Comparison of ENCODE assay signal across 30 cellular contexts in the genomic region with DNA sequence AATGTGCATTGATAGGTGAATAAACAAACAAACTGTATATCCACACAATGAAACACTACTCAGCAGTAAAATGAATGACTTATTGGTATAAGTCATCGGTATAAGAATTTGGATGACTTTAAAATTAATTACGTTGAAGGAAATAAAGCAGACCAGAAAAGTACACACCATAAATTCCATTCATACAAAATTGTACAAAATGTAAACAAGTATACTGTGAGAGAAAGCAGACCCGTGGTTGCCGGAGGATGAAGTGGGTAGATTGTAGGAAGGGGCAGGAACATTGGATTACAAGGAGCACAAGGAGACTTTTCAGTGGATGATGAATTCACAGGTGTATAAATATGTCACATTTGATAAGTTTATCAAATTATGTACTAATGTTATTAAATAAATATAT.
"Had no signal": no experiment of that assay in that cellular context is flagged by ENCODE, and none has a peak within 500 bp of the region (broad histone marks: within the 10 kb centered on the region; RNA-seq: fewer than 3 reads in every experiment).

No MANE protein-coding gene starts in this region.

- H3K9ac ChIP-seq: neural progenitor cell had no signal

- H3K4me3 ChIP-seq: left lung, lower lobe of right lung, neural progenitor cell, right atrium auricular region, right lobe of liver, skin epidermis, stomach, testis, thyroid gland, upper lobe of right lung had no signal

- H2AFZ ChIP-seq: neural progenitor cell had no signal

- DNase-seq: hypothalamus; immature natural killer cell; kidney; left colon; left lung; lower lobe of right lung; mammary epithelial cell; mesendoderm; naive B cell; natural killer cell; nephron progenitor cell; occipital lobe; right lobe of liver; stimulated activated CD4-positive, alpha-beta T cell treated with anti-CD3 and anti-CD28 coated beads, Interleukin-12 subunit alpha, Interleukin-12 subunit beta, amount 100 ng/mL, for 4 hours; stimulated activated CD4-positive, alpha-beta T cell treated with anti-CD3 and anti-CD28 coated beads, Interleukin-15, amount 100 ng/mL, for 24 hours; stimulated activated CD4-positive, alpha-beta T cell treated with anti-CD3 and anti-CD28 coated beads, Interleukin-2, amount 100 ng/mL, for 24 hours; stimulated activated CD4-positive, alpha-beta T cell treated with anti-CD3 and anti-CD28 coated beads, Interleukin-4, amount 100 ng/mL, for 1 hour; stimulated activated naive B cell treated with anti-CD40 and anti-IgM and Interleukin-4, amounts not matched to agents 10 μg/mL and 1 μg/mL and 100 μg/mL, for 72 hours; stimulated activated naive CD8-positive, alpha-beta T cell treated with anti-CD3 and anti-CD28 coated beads, Interleukin-15, Interleukin-2, amounts not matched to agents 100 U/mL and 50 U/mL, for 24 hours; stomach; testis; thyroid gland; trophoblast cell; upper lobe of right lung had no signal

- H3K27ac ChIP-seq: left lung, lower lobe of right lung, neural progenitor cell, neutrophil, right atrium auricular region, right lobe of liver, skin epidermis, stomach, testis, thyroid gland, upper lobe of right lung had no signal

- H3K36me3 ChIP-seq: left lung, lower lobe of right lung, neural progenitor cell, neutrophil, right atrium auricular region, right lobe of liver, stomach, thyroid gland, upper lobe of right lung had no signal

- H3K4me1 ChIP-seq: left lung, lower lobe of right lung, neural progenitor cell, right atrium auricular region, right lobe of liver, stomach, testis, thyroid gland, upper lobe of right lung had no signal

- H3K9me3 ChIP-seq: lower lobe of right lung, neutrophil, right atrium auricular region, right lobe of liver, stomach, testis, thyroid gland, upper lobe of right lung had no signal

- ATAC-seq: left colon; left lung; lower lobe of right lung; natural killer cell; right lobe of liver; stimulated activated naive B cell treated with anti-CD40 and anti-IgM and Interleukin-4, amounts not matched to agents 10 μg/mL and 1 μg/mL and 100 μg/mL, for 72 hours; stimulated activated naive CD8-positive, alpha-beta T cell treated with anti-CD3 and anti-CD28 coated beads, Interleukin-15, Interleukin-2, amounts not matched to agents 100 U/mL and 50 U/mL, for 24 hours; upper lobe of right lung had no signal

- H3K27me3 ChIP-seq: left lung, neural progenitor cell, neutrophil, right atrium auricular region, right lobe of liver, stomach, testis, thyroid gland, upper lobe of right lung had no signal

- FAIRE-seq: islet of Langerhans, kidney, urothelium cell line had no signal

- H3K4me2 ChIP-seq: neural progenitor cell had no signal
